ENCODE assay signal across 15 cellular contexts in the genomic region with DNA sequence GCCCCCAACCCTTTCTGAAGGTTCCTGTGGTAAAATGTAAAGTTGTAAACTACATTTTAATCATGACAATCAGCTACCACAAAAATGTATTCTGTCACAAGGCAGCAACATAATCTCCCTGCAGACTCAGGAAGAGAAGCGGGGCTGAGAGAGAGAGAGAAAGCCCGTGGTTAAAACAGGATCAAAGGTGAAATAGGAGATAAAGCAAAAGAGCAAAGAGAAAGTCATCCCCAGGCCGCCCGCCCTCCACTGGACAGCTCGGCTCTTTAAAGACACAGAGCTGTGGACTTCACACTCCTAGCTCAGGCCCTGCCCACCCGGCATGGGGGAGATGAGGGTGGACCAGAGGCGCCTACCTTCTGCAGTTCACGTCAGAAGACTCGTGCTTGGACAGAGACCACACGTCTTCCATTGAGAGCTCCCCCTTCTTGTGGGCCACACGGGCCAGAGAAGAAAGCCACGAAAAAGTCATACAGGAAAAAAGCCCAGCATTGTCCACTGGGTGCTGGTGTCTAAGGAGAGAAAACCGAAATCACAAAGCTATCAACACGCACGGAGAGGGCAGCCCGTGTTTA. TPM values are rescaled to one million over a fixed set of nuclear protein-coding genes. Genes with fewer than 3 reads are reported as not detected.
A peak's percentile ranks its signal among the peaks of the same experiment; 100 is the strongest.
DNase-seq lines count a peak whose midpoint lies in the region; ATAC-seq and FAIRE-seq lines count a peak whose summit lies in the region.
"Had no signal": no experiment of that assay in that cellular context is flagged by ENCODE, and none has a peak within 500 bp of the region (broad histone marks: within the 10 kb centered on the region; RNA-seq: fewer than 3 reads in every experiment).

No MANE protein-coding gene starts in this region.

- peak; percentile 55 for DNase-seq in HTR-8/SVneo (ENCODE audit: insufficient read length, low spot score)
- DNase-seq in amniotic epithelial cell (ENCODE audit: low read depth): peak; percentile 98
- peak; percentile 60 for DNase-seq in left lobe of liver (ENCODE audit: low spot score)
- DNase-seq in NCI-H524 treated with DMSO at 0.1 percent for 48 hours (lab: John Stamatoyannopoulos, UW): no peak
- no peak for DNase-seq in SHP77 (lab: John Stamatoyannopoulos, UW)
- no peak for DNase-seq in NCI-H2227 (lab: John Stamatoyannopoulos, UW; ENCODE audit: unreplicated experiment)
- DNase-seq: mesendoderm, stomach, T-helper 1 cell had no signal

- peak; percentile 92 for ATAC-seq in left lobe of liver
- no peak for ATAC-seq in HG02973 (IDR thresholded peaks at IDR 0.05; ENCODE audit: unreplicated experiment)
- ATAC-seq: activated CD4-positive, CD25-positive, alpha-beta regulatory T cell treated with anti-CD3 and anti-CD28 coated beads, Interleukin-2, amount 50 U/mL, for 24 hours had no signal

- no peak for FAIRE-seq in HTR-8/SVneo (lab: Jason Lieb, UNC)
- FAIRE-seq: frontal cortex, GM12892 had no signal

RNA-seq across cellular contexts. Expression of a gene that starts 29.4 kb away (rescaled TPM):
- total RNA-seq in left lobe of liver: 7.2 TPM

RNA-seq across cellular contexts. Expression of a gene that starts 43.2 kb away (rescaled TPM):
- total RNA-seq in left lobe of liver: not detected
- total RNA-seq: breast epithelium, frontal cortex, stomach, vagina had no signal

Comparison
In these comparisons a context has a peak if more than half of its experiments do, and no peak if none do; other contexts are left out.
1. DNase-seq: peak in HTR-8/SVneo (single experiment), amniotic epithelial cell (single experiment) and left lobe of liver (single experiment); none in NCI-H524 treated with DMSO at 0.1 percent for 48 hours (single experiment), SHP77 (0 of 2) and NCI-H2227 (single experiment).